Comparison of ENCODE assay signal across 8 cellular contexts in the genomic region with DNA sequence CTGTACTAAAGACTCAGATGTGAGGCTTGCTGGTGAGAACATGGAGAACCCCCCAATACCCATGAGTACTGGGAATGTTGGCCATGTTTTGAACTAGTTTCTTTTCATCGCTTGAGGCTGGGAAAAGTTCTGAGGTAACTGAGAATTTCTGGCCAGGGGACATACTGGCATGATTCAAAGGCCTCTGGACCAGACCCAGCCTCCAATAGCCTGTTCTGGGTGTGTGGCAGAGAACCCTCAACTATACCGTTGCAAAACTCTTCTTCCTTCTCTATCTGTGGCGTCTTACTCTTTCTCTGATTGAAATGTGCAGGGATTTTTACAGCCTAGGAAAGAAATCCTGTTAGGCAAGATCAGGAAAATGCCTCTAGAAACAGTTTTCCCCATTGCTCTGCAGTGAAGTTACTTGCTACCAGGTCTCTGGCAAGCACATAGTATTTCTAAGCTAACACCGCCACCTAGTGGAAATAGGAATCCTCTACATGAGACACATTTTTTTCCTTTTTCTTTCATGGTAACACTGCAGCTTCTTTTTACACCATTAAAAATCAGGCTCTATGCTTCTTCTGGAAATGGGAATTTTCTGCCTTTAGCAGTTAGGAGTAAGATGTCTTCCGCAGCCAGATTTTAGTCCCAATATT.
DNase-seq lines count a peak whose midpoint lies in the region; ATAC-seq and TF ChIP-seq lines count a peak whose summit lies in the region.

No MANE protein-coding gene starts in this region.

- H3K4me3 ChIP-seq in DOHH2 (ENCODE audit: low read length) (no peak overlapping the region), Loucy (ENCODE audit: low read length, poor library complexity, severe bottlenecking) (no peak overlapping the region), endodermal cell (ENCODE audit: low read length) (no peak overlapping the region), mesendoderm (ENCODE audit: low read length) (no peak overlapping the region)

- H3K9ac ChIP-seq in Loucy (ENCODE audit: low read depth, low read length, poor library complexity, severe bottlenecking) (no peak overlapping the region), endodermal cell (ENCODE audit: extremely low read depth, low read length, poor library complexity, severe bottlenecking) (no peak overlapping the region), mesendoderm (ENCODE audit: low read length) (no peak overlapping the region)

- H3K4me1 ChIP-seq in DOHH2 (ENCODE audit: control insufficient read depth, low read length) (no peaks in the 10 kb centered on the region), Loucy (ENCODE audit: insufficient read depth, low read length, poor library complexity, severe bottlenecking) (no peaks in the 10 kb centered on the region), endodermal cell (ENCODE audit: control insufficient read depth, insufficient read depth, low read length) (no peaks in the 10 kb centered on the region), mesendoderm (ENCODE audit: control insufficient read depth, low read depth, low read length) (no peaks in the 10 kb centered on the region)

- H3K27ac ChIP-seq in DOHH2 (ENCODE audit: low read depth, low read length) (no peak overlapping the region), endodermal cell (ENCODE audit: low read depth, low read length) (no peak overlapping the region), mesendoderm (ENCODE audit: low read depth, low read length) (no peak overlapping the region)

- H3K27me3 ChIP-seq in DOHH2 (ENCODE audit: control insufficient read depth, low read length) (no peaks in the 10 kb centered on the region), Loucy (ENCODE audit: insufficient read depth, low read length, poor library complexity, severe bottlenecking) (no peaks in the 10 kb centered on the region), endodermal cell (ENCODE audit: control insufficient read depth, insufficient read depth, low read length, poor library complexity, severe bottlenecking) (no peaks in the 10 kb centered on the region), mesendoderm (ENCODE audit: insufficient read depth, low read length, poor library complexity) (no peaks in the 10 kb centered on the region)

- 10 to 32% methylated on average over 2 to 4 of the region's 5 CpGs for WGBS in endodermal cell (ENCODE audit: insufficient coverage in 1 of 2, insufficient read length in 1 of 2), 2 experiments
- WGBS in mesendoderm (ENCODE audit: extremely low coverage, insufficient coverage, low lambda C conversion rate): no CpG with 5 or more reads among the region's 5 CpGs

- DNase-seq in RKO (ENCODE audit: low spot score) (peak; percentile 80), endodermal cell (peak; percentile 43), mesendoderm (peak; percentile 73), UCSD-AML1 (lab: John Stamatoyannopoulos, UW; ENCODE audit: unreplicated experiment) (no peak)

- H4K5ac ChIP-seq in mesendoderm (ENCODE audit: low read length): no peak overlapping the region

- H3K4ac ChIP-seq in mesendoderm (ENCODE audit: low read depth, low read length): no peak overlapping the region

- no peak overlapping the region for H3K18ac ChIP-seq in mesendoderm (ENCODE audit: low read length)

- no peak overlapping the region for H3K56ac ChIP-seq in mesendoderm (ENCODE audit: low read length)

- H3K4me1 Mint-ChIP-seq in endodermal cell: peaks cover 1% of the 10 kb centered on the region

- H3K79me2 ChIP-seq in DOHH2 (ENCODE audit: control insufficient read depth, low read length) (no peaks in the 10 kb centered on the region), Loucy (ENCODE audit: insufficient read depth, low read length) (no peaks in the 10 kb centered on the region), mesendoderm (ENCODE audit: control insufficient read depth, insufficient read depth, low read length) (no peaks in the 10 kb centered on the region)

- H3K9me2 ChIP-seq in DOHH2 (replicated peaks; ENCODE audit: control insufficient read depth, low read length): no peaks in the 10 kb centered on the region
- H3K9me2 ChIP-seq in Loucy (replicated peaks; ENCODE audit: low read depth, low read length): no peaks in the 10 kb centered on the region

- H2BK5ac ChIP-seq in mesendoderm (ENCODE audit: low read length): no peak overlapping the region

- H3K36me3 ChIP-seq in DOHH2 (ENCODE audit: control insufficient read depth, low read length): no peaks in the 10 kb centered on the region
- H3K36me3 ChIP-seq in Loucy (ENCODE audit: insufficient read depth, low read length): no peaks in the 10 kb centered on the region
- no peaks in the 10 kb centered on the region for H3K36me3 ChIP-seq in endodermal cell (ENCODE audit: control insufficient read depth, insufficient read depth, low read length)
- no peaks in the 10 kb centered on the region for H3K36me3 ChIP-seq in mesendoderm (ENCODE audit: control insufficient read depth, insufficient read depth, low read length)

- H4K8ac ChIP-seq in mesendoderm (ENCODE audit: low read depth, low read length): no peak overlapping the region

- H2AFZ ChIP-seq in Loucy (ENCODE audit: low read length): no peak overlapping the region

- H3K23ac ChIP-seq in mesendoderm (ENCODE audit: low read length): no peak overlapping the region

- no peak overlapping the region for H3K4me2 ChIP-seq in DOHH2 (ENCODE audit: low read length)
- no peak overlapping the region for H3K4me2 ChIP-seq in Loucy (ENCODE audit: low read depth, low read length, poor library complexity, severe bottlenecking)
- H3K4me2 ChIP-seq in mesendoderm (ENCODE audit: low read length): no peak overlapping the region

- TF ChIP-seq CTCF in DOHH2 (IDR thresholded peaks at IDR 0.05; ENCODE audit: low read depth, low read length, poor library complexity, severe bottlenecking) (peak; percentile 52), Loucy (conservative IDR thresholded peaks at IDR 0.05; ENCODE audit: low read length) (peak; percentile 62), endodermal cell (conservative IDR thresholded peaks at IDR 0.05) (peak; percentile 87)

- no peaks in the 10 kb centered on the region for H3K27me3 Mint-ChIP-seq in endodermal cell (ENCODE audit: insufficient read depth)

- ATAC-seq in GM19467 (IDR thresholded peaks at IDR 0.05; ENCODE audit: unreplicated experiment) (peak; percentile 63), HG03442 (IDR thresholded peaks at IDR 0.05; ENCODE audit: unreplicated experiment) (no peak)

- H3K9me3 ChIP-seq in DOHH2 (ENCODE audit: control insufficient read depth, insufficient read depth, low read length): no peaks in the 10 kb centered on the region
- no peaks in the 10 kb centered on the region for H3K9me3 ChIP-seq in Loucy (ENCODE audit: insufficient read depth, low read depth, low read length)
- peaks cover 12% of the 10 kb centered on the region for H3K9me3 ChIP-seq in endodermal cell (ENCODE audit: control insufficient read depth, low read length)

- H4K20me1 ChIP-seq in DOHH2 (ENCODE audit: control insufficient read depth, insufficient read depth, low read depth, low read length) (no peaks in the 10 kb centered on the region), Loucy (ENCODE audit: insufficient read depth, low read length, poor library complexity, severe bottlenecking) (no peaks in the 10 kb centered on the region)

- no peaks in the 10 kb centered on the region for H3K79me1 ChIP-seq in mesendoderm (ENCODE audit: low read length)

- peaks cover 26% of the 10 kb centered on the region for H3K9me3 Mint-ChIP-seq in endodermal cell

- no peak overlapping the region for H3K27ac Mint-ChIP-seq in endodermal cell

- no peak overlapping the region for H3K4me3 Mint-ChIP-seq in endodermal cell

- peaks cover 31% of the 10 kb centered on the region for H3K36me3 Mint-ChIP-seq in endodermal cell (ENCODE audit: low read depth)

- H2BK15ac ChIP-seq in mesendoderm (replicated peaks; ENCODE audit: low read depth): no peak overlapping the region

- no peak overlapping the region for H2AK5ac ChIP-seq in mesendoderm (ENCODE audit: low read length)

- no peak overlapping the region for H2BK120ac ChIP-seq in mesendoderm (ENCODE audit: low read depth, low read length)

- H3F3A ChIP-seq in DOHH2 (ENCODE audit: control insufficient read depth, insufficient read depth): no peaks in the 10 kb centered on the region
- no peaks in the 10 kb centered on the region for H3F3A ChIP-seq in Loucy (ENCODE audit: low read depth)
